19 cellular contexts compared by ENCODE assay signal in genomic region chr20:19745106-19745505, GRCh38. TPM values are rescaled to one million over a fixed set of nuclear protein-coding genes. Genes with fewer than 3 reads are reported as not detected.
DNase-seq lines count a peak whose midpoint lies in the region; ATAC-seq and TF ChIP-seq lines count a peak whose summit lies in the region.
"Had no signal": no experiment of that assay in that cellular context is flagged by ENCODE, and none has a peak within 500 bp of the region (broad histone marks: within the 10 kb centered on the region; RNA-seq: fewer than 3 reads in every experiment).

No MANE protein-coding gene starts in this region.

- intact Hi-C loops in left colon (cut with DNase I, micrococcal nuclease) = no loop called here

- ATAC-seq in left colon (peak; percentile 38), GM18867 (IDR thresholded peaks at IDR 0.05; ENCODE audit: unreplicated experiment) (no peak)
- ATAC-seq: CD8-positive, alpha-beta T cell; GM12878 had no signal

- no peak for TF ChIP-seq CTCF in coronary artery (IDR thresholded peaks at IDR 0.05)

- H3K4me3 ChIP-seq in coronary artery = no peak overlapping the region
- H3K4me3 ChIP-seq: BLaER1, GM12878 had no signal

- no peak overlapping the region for H3K27ac ChIP-seq in coronary artery
- H3K27ac ChIP-seq: BLaER1 had no signal

- DNase-seq in coronary artery (ENCODE audit: low spot score) = peak; percentile 9
- DNase-seq in left colon = no peak
- DNase-seq in SHP77 treated with DMSO at 0.1 percent for 48 hours (lab: John Stamatoyannopoulos, UW) = no peak
- no peak for DNase-seq in CD1c-positive myeloid dendritic cell (ENCODE audit: extremely low spot score)
- DNase-seq: 8988T; ACHN; BE2C; C1 segment of cervical spinal cord; Caco-2; Calu3; CD4-positive, alpha-beta T cell; CD8-positive, alpha-beta T cell; DMS79; DND-41; EL; GDM1 had no signal

RNA-seq across cellular contexts. Expression of gene RIN2, which starts 13.0 kb away (rescaled TPM):
- 10 to 100 TPM; 72.3 to 97.8 TPM for total RNA-seq in left colon
- total RNA-seq: CD8-positive, alpha-beta T cell had no signal
